ENCODE assay signal across 18 cellular contexts in the genomic region with DNA sequence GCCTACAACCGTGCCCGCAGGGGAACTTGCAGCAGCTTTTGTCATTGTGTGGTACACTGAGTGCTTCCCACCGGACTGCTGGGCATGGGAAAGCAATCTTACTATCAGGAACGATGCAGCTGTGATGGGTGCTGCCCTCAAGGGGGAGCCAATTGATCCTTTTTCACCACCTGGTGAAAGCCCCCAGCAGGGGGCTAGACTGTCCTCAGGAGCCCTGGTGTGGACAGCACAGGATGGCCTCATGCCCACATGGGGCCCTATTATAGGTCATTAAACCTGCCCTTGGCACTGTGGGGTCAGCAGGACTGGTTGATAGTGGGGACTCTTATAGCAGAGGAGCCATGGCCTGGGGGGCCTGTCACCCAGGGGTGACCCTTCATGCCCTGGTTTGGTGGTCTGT.
A peak's percentile ranks its signal among the peaks of the same experiment; 100 is the strongest.
DNase-seq lines count a peak whose midpoint lies in the region; ATAC-seq and TF ChIP-seq lines count a peak whose summit lies in the region.
"Had no signal": no experiment of that assay in that cellular context is flagged by ENCODE, and none has a peak within 500 bp of the region (broad histone marks: within the 10 kb centered on the region; RNA-seq: fewer than 3 reads in every experiment).

No MANE protein-coding gene starts in this region.

- CTCF ChIA-PET in Caco-2 (lab: Charles Lee): no interaction called here
- CTCF ChIA-PET in T-cell (lab: Charles Lee): interaction anchor here in 1 of 2 donors (0.5 kb wide), 1 partner anchor 163 kb away, joined by 4 read pairs; no protein-coding TSS in a partner anchor

- no peaks in the 10 kb centered on the region for H3K9me3 Mint-ChIP-seq in Caco-2 (ENCODE audit: unreplicated experiment)
- H3K9me3 Mint-ChIP-seq in chondrocyte (ENCODE audit: low read depth): no peaks in the 10 kb centered on the region
- no peaks in the 10 kb centered on the region for H3K9me3 Mint-ChIP-seq in T-cell

- no TSS peak for BruUV-seq in Caco-2 (replicated peaks; lab: Mats Ljungman, UMichigan)

- no peak for ATAC-seq in activated CD4-positive, CD25-positive, alpha-beta regulatory T cell treated with anti-CD3 and anti-CD28 coated beads, Interleukin-2, amount 50 U/mL, for 24 hours
- no peak for ATAC-seq in upper lobe of right lung
- ATAC-seq in T-cell (replicated peaks in 1 of 4): no peak
- ATAC-seq: activated CD4-positive, alpha-beta T cell treated with anti-CD3 and anti-CD28 coated beads for 36 hours; gastroesophageal sphincter had no signal

- intact Hi-C loops in Caco-2 (cut with micrococcal nuclease; ENCODE audit: unreplicated experiment): loop anchor here (1.0 kb wide), 1 partner anchor 41 kb away; no protein-coding TSS in a partner anchor
- intact Hi-C loops in upper lobe of right lung (cut with DNase I): no loop called here

- peaks cover 16% of the 10 kb centered on the region for H4K20me1 ChIP-seq in osteoblast (ENCODE audit: insufficient read depth, low read length)
- H4K20me1 ChIP-seq: BLaER1 treated with 17β-estradiol and CSF1 and Interleukin-3, amounts not matched to agents 10 nM and 100 nM had no signal

- H3K9me3 ChIP-seq in Caco-2 (no peaks in the 10 kb centered on the region), osteoblast (ENCODE audit: low read depth, low read length) (no peaks in the 10 kb centered on the region), upper lobe of right lung (no peaks in the 10 kb centered on the region)
- H3K9me3 ChIP-seq: adrenal gland; BLaER1 treated with 17β-estradiol and CSF1 and Interleukin-3, amounts not matched to agents 10 nM and 100 nM; colonic mucosa; gastroesophageal sphincter; sigmoid colon had no signal

- H3K27me3 ChIP-seq in Caco-2 (replicated peaks; ENCODE audit: control insufficient read depth, insufficient read depth, low read length) (no peaks in the 10 kb centered on the region), osteoblast (ENCODE audit: insufficient read depth, low read length) (no peaks in the 10 kb centered on the region), upper lobe of right lung (no peaks in the 10 kb centered on the region)
- H3K27me3 ChIP-seq: adrenal gland; BLaER1 treated with 17β-estradiol and CSF1 and Interleukin-3, amounts not matched to agents 10 nM and 100 nM; colonic mucosa; gastroesophageal sphincter; sigmoid colon had no signal

- DNase-seq in Caco-2 (peak in 1 of 2 experiments; percentile 40), chondrocyte (ENCODE audit: low spot score) (no peak), osteoblast (ENCODE audit: insufficient read length, low spot score, missing footprints) (peak; percentile 49), upper lobe of right lung (no peak), T-cell (no peak)
- DNase-seq: activated CD4-positive, alpha-beta T cell treated with anti-CD3 and anti-CD28 coated beads for 36 hours; activated effector memory CD4-positive, alpha-beta T cell treated with Interleukin-2 at 50 U/mL for 16 hours; adrenal gland; colonic mucosa; Kasumi-1; NCI-H146; SIG-M5; sigmoid colon; T-helper 9 cell had no signal

- H3K27ac Mint-ChIP-seq in Caco-2 (ENCODE audit: unreplicated experiment) (no peak overlapping the region), chondrocyte (ENCODE audit: unreplicated experiment) (no peak overlapping the region), T-cell (no peak overlapping the region)
- H3K27ac Mint-ChIP-seq: activated CD4-positive, alpha-beta T cell treated with anti-CD3 and anti-CD28 coated beads for 36 hours had no signal

- POLR2A ChIA-PET in Caco-2 (lab: Charles Lee): no interaction called here
- POLR2A ChIA-PET in T-cell (lab: Charles Lee): no interaction called here

- H3K36me3 ChIP-seq in Caco-2 (ENCODE audit: control insufficient read depth, insufficient read depth, low read length) (no peaks in the 10 kb centered on the region), osteoblast (ENCODE audit: insufficient read depth, low read length) (no peaks in the 10 kb centered on the region), upper lobe of right lung (no peaks in the 10 kb centered on the region)
- H3K36me3 ChIP-seq: adrenal gland; BLaER1 treated with 17β-estradiol and CSF1 and Interleukin-3, amounts not matched to agents 10 nM and 100 nM; colonic mucosa; gastroesophageal sphincter; sigmoid colon had no signal

- H3K79me2 ChIP-seq in osteoblast (ENCODE audit: insufficient read depth, low read length): peaks cover 23% of the 10 kb centered on the region

- peak; percentile 19 to 58 for TF ChIP-seq CTCF in Caco-2 (IDR thresholded peaks at IDR 0.05; ENCODE audit: insufficient read depth in 1 of 2, low read depth in 1 of 2, low read length in 1 of 2, severe bottlenecking in 1 of 2, unreplicated experiment in 1 of 2)
- TF ChIP-seq CTCF in LNCAP (IDR thresholded peaks at IDR 0.05): 0 out of 2 replicates have a peak, but pooled peaks have one; percentile 11
- TF ChIP-seq CTCF in chondrocyte (IDR thresholded peaks at IDR 0.05): peak; percentile 31
- TF ChIP-seq CTCF in osteoblast (IDR thresholded peaks at IDR 0.05; ENCODE audit: extremely low read depth, low read depth, low read length): no peak
- TF ChIP-seq CTCF in upper lobe of right lung (IDR thresholded peaks at IDR 0.05): no peak

- no peak overlapping the region for H2AFZ ChIP-seq in osteoblast (ENCODE audit: low read length)

- no peak overlapping the region for H3K4me2 ChIP-seq in osteoblast (ENCODE audit: insufficient read depth, low read length)

- H3K4me3 Mint-ChIP-seq in Caco-2 (ENCODE audit: unreplicated experiment) (no peak overlapping the region), chondrocyte (ENCODE audit: unreplicated experiment) (no peak overlapping the region), T-cell (no peak overlapping the region)
- H3K4me3 Mint-ChIP-seq: activated CD4-positive, alpha-beta T cell treated with anti-CD3 and anti-CD28 coated beads for 36 hours had no signal

- H3K4me1 Mint-ChIP-seq in Caco-2 (ENCODE audit: low read depth, unreplicated experiment): peaks cover 7% of the 10 kb centered on the region
- peaks cover 37% of the 10 kb centered on the region for H3K4me1 Mint-ChIP-seq in chondrocyte (ENCODE audit: low read depth)
- no peaks in the 10 kb centered on the region for H3K4me1 Mint-ChIP-seq in T-cell
- H3K4me1 Mint-ChIP-seq: activated CD4-positive, alpha-beta T cell treated with anti-CD3 and anti-CD28 coated beads for 36 hours had no signal

- H3K27ac ChIP-seq in osteoblast (ENCODE audit: low read depth, low read length): no peak overlapping the region
- H3K27ac ChIP-seq in upper lobe of right lung: no peak overlapping the region
- H3K27ac ChIP-seq: adrenal gland; BLaER1 treated with 17β-estradiol and CSF1 and Interleukin-3, amounts not matched to agents 10 nM and 100 nM; colonic mucosa; gastroesophageal sphincter; sigmoid colon had no signal

- H3K27me3 Mint-ChIP-seq in Caco-2 (ENCODE audit: insufficient read depth, unreplicated experiment) (no peaks in the 10 kb centered on the region), chondrocyte (ENCODE audit: low read depth) (no peaks in the 10 kb centered on the region), T-cell (peaks cover 5 to 6% of the 10 kb centered on the region in 2 donors)
- H3K27me3 Mint-ChIP-seq: activated CD4-positive, alpha-beta T cell treated with anti-CD3 and anti-CD28 coated beads for 36 hours had no signal

- H3K4me3 ChIP-seq in Caco-2 (ENCODE audit: low read depth, low read length): no peak overlapping the region
- H3K4me3 ChIP-seq in osteoblast (ENCODE audit: insufficient read depth, low read length): no peak overlapping the region
- H3K4me3 ChIP-seq in upper lobe of right lung: no peak overlapping the region
- H3K4me3 ChIP-seq: adrenal gland; BLaER1 treated with 17β-estradiol and CSF1 and Interleukin-3, amounts not matched to agents 10 nM and 100 nM; colonic mucosa; gastroesophageal sphincter; sigmoid colon had no signal

- H3K4me1 ChIP-seq in Caco-2 (peaks cover 14% of the 10 kb centered on the region), osteoblast (ENCODE audit: insufficient read depth, low read length) (peaks cover 26% of the 10 kb centered on the region), upper lobe of right lung (peaks cover 6% of the 10 kb centered on the region)
- H3K4me1 ChIP-seq: adrenal gland, colonic mucosa had no signal

- no peaks in the 10 kb centered on the region for H3K36me3 Mint-ChIP-seq in Caco-2 (ENCODE audit: insufficient read depth, unreplicated experiment)
- peaks cover 4% of the 10 kb centered on the region for H3K36me3 Mint-ChIP-seq in chondrocyte (ENCODE audit: low read depth)
- no peaks in the 10 kb centered on the region for H3K36me3 Mint-ChIP-seq in T-cell

Comparison
In these comparisons a context has a peak if more than half of its experiments do, and no peak if none do; other contexts are left out.
1. CTCF ChIP-seq: peak in Caco-2 (2 of 2), LNCAP (single experiment) and chondrocyte (single experiment); none in osteoblast (single experiment) and upper lobe of right lung (single experiment).